In the genomic region with DNA sequence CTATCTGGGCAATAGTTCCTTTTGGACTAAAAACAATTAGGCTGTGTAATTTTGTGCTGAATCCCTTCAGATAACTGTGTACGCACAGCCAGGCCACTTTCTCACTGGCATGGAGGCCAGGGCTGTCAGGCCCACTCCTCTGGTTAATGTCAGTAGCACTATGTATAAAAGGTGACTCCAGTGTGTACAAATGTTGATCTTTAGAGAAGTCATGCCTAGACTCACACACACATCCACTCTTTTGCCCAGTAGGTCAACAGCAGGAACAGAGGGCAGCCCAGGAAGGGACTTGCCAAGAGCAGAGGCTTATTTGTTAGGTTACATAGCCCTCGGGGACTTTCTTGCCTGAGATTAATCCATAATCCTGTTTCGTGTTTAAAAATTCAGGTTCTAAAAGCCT, we compare ENCODE assay signal across 19 cellular contexts.
"Had no signal": no experiment of that assay in that cellular context is flagged by ENCODE, and none has a peak within 500 bp of the region (broad histone marks: within the 10 kb centered on the region; RNA-seq: fewer than 3 reads in every experiment).

No MANE protein-coding gene starts in this region.

- ATAC-seq: naive thymus-derived CD4-positive, alpha-beta T cell; psoas muscle; stimulated activated naive B cell treated with anti-CD40 and anti-IgM and Interleukin-4, amounts not matched to agents 10 μg/mL and 1 μg/mL and 100 μg/mL, for 72 hours had no signal

- H3K36me3 Mint-ChIP-seq: stimulated activated naive B cell treated with anti-CD40 and anti-IgM and Interleukin-4, amounts not matched to agents 10 μg/mL and 1 μg/mL and 100 μg/mL, for 72 hours had no signal

- H3K27ac ChIP-seq: esophagus squamous epithelium, psoas muscle, sigmoid colon, skin epidermis, stomach, thoracic aorta, transverse colon had no signal

- H3K27me3 Mint-ChIP-seq: stimulated activated naive B cell treated with anti-CD40 and anti-IgM and Interleukin-4, amounts not matched to agents 10 μg/mL and 1 μg/mL and 100 μg/mL, for 72 hours had no signal

- H3K4me1 Mint-ChIP-seq: naive thymus-derived CD4-positive, alpha-beta T cell; stimulated activated naive B cell treated with anti-CD40 and anti-IgM and Interleukin-4, amounts not matched to agents 10 μg/mL and 1 μg/mL and 100 μg/mL, for 72 hours had no signal

- H3K4me3 ChIP-seq: esophagus squamous epithelium, psoas muscle, sigmoid colon, skin epidermis, stomach, thoracic aorta, transverse colon had no signal

- H3K27ac Mint-ChIP-seq: naive thymus-derived CD4-positive, alpha-beta T cell; nephron progenitor cell; stimulated activated naive B cell treated with anti-CD40 and anti-IgM and Interleukin-4, amounts not matched to agents 10 μg/mL and 1 μg/mL and 100 μg/mL, for 72 hours had no signal

- H3K4me3 Mint-ChIP-seq: naive thymus-derived CD4-positive, alpha-beta T cell; nephron progenitor cell; stimulated activated naive B cell treated with anti-CD40 and anti-IgM and Interleukin-4, amounts not matched to agents 10 μg/mL and 1 μg/mL and 100 μg/mL, for 72 hours had no signal

- DNase-seq: cerebellar nuclear complex; dermis blood vessel endothelial cell; esophagus squamous epithelium; foreskin fibroblast; head of caudate nucleus; hypothalamus; naive thymus-derived CD4-positive, alpha-beta T cell; nephron progenitor cell; psoas muscle; retina; sigmoid colon; stimulated activated CD4-positive, alpha-beta T cell treated with anti-CD3 and anti-CD28 coated beads, Interleukin-2, amount 100 ng/mL, for 24 hours; stimulated activated CD4-positive, alpha-beta T cell treated with anti-CD3 and anti-CD28 coated beads, Interleukin-4, amount 100 ng/mL, for 4 hours; stimulated activated naive B cell treated with anti-CD40 and anti-IgM and Interleukin-4, amounts not matched to agents 10 μg/mL and 1 μg/mL and 100 μg/mL, for 72 hours; stomach; substantia nigra; transverse colon had no signal

- H3K36me3 ChIP-seq: esophagus squamous epithelium, sigmoid colon, stomach, thoracic aorta, transverse colon had no signal

- H3K4me1 ChIP-seq: esophagus squamous epithelium, psoas muscle, transverse colon had no signal

- H3K27me3 ChIP-seq: sigmoid colon, stomach, transverse colon had no signal

- H3K9me3 Mint-ChIP-seq: nephron progenitor cell had no signal
